In genomic region chr19:54466110-54466480, GRCh38 we compare ENCODE assay signal across 20 cellular contexts. TPM values are rescaled to one million over a fixed set of nuclear protein-coding genes. Genes with fewer than 3 reads are reported as not detected.
A peak's percentile ranks its signal among the peaks of the same experiment; 100 is the strongest.
DNase-seq lines count a peak whose midpoint lies in the region; ATAC-seq and TF ChIP-seq lines count a peak whose summit lies in the region.
"Not testable (repeated sequence)": the region's sequence is repeated elsewhere in the genome, so short reads cannot be mapped to it uniquely, and the experiment has no call there.
"Had no signal": no experiment of that assay in that cellular context is flagged by ENCODE, and none has a peak within 500 bp of the region (broad histone marks: within the 10 kb centered on the region; RNA-seq: fewer than 3 reads in every experiment).

No MANE protein-coding gene starts in this region.

- intact Hi-C loops in activated CD4-positive, alpha-beta T cell treated with anti-CD3 and anti-CD28 coated beads for 36 hours (cut with DNase I, micrococcal nuclease) = loop anchor here in 1 of 2 experiments (10.0 kb wide), 2 partner anchors 699 to 1271 kb away; partner anchors contain the start of genes DNAAF3 and ZNF665
- intact Hi-C loops in lower lobe of right lung (cut with DNase I) = not testable (repeated sequence)

- not testable (repeated sequence) for H2AFZ ChIP-seq in GM23338; neural progenitor cell (replicated peaks)

- peaks cover 11% of the 10 kb centered on the region for H3K4me1 ChIP-seq in GM23338 (ENCODE audit: insufficient read depth)
- peaks cover 52% of the 10 kb centered on the region for H3K4me1 ChIP-seq in lower lobe of right lung
- not testable (repeated sequence) for H3K4me1 ChIP-seq in neural progenitor cell

- H3K4me3 ChIP-seq in GM23338, lower lobe of right lung, neural progenitor cell: not testable (repeated sequence)

- H3K36me3 Mint-ChIP-seq in GM23338 (ENCODE audit: low read depth); activated CD4-positive, alpha-beta T cell treated with anti-CD3 and anti-CD28 coated beads for 36 hours (ENCODE audit: low read depth); brain; neural progenitor cell: not testable (repeated sequence)
- peaks cover 24% of the 10 kb centered on the region for H3K36me3 Mint-ChIP-seq in activated T-helper 17 cell treated with anti-CD3 and anti-CD28 coated beads, Interleukin-2, amount 50 U/mL, for 72 hours (ENCODE audit: low read depth)

- not testable (repeated sequence) for DNase-seq in GM23338 (ENCODE audit: low spot score); activated CD4-positive, alpha-beta T cell treated with anti-CD3 and anti-CD28 coated beads for 36 hours; neural progenitor cell (ENCODE audit: low spot score); stimulated activated naive CD8-positive, alpha-beta T cell treated with anti-CD3 and anti-CD28 coated beads, Interleukin-15, amount 100 ng/mL, for 72 hours
- DNase-seq in lower lobe of right lung = peak; percentile 45

- peak overlapping the region; percentile 58; the same call in 2 of the 3 replicates for H3K4me3 Mint-ChIP-seq in GM23338
- H3K4me3 Mint-ChIP-seq in activated CD4-positive, alpha-beta T cell treated with anti-CD3 and anti-CD28 coated beads for 36 hours = peak overlapping the region; percentile 46
- H3K4me3 Mint-ChIP-seq in activated T-helper 17 cell treated with anti-CD3 and anti-CD28 coated beads, Interleukin-2, amount 50 U/mL, for 72 hours = peak overlapping the region; percentile 62
- peak overlapping the region; percentile 49 to 74 (median 70) for H3K4me3 Mint-ChIP-seq in brain
- H3K4me3 Mint-ChIP-seq in neural progenitor cell = peak overlapping the region; percentile 80
- H3K4me3 Mint-ChIP-seq in stimulated activated naive CD8-positive, alpha-beta T cell treated with anti-CD3 and anti-CD28 coated beads, Interleukin-15, amount 100 ng/mL, for 72 hours = peak overlapping the region; percentile 69 to 70

- H3K4me1 Mint-ChIP-seq in GM23338 (peaks cover 25% of the 10 kb centered on the region), brain (peaks cover 38% of the 10 kb centered on the region), neural progenitor cell (peaks cover 25% of the 10 kb centered on the region)
- H3K4me1 Mint-ChIP-seq in activated CD4-positive, alpha-beta T cell treated with anti-CD3 and anti-CD28 coated beads for 36 hours = peaks cover 23% of the 10 kb centered on the region
- not testable (repeated sequence) for H3K4me1 Mint-ChIP-seq in activated T-helper 17 cell treated with anti-CD3 and anti-CD28 coated beads, Interleukin-2, amount 50 U/mL, for 72 hours
- peaks cover 41% of the 10 kb centered on the region for H3K4me1 Mint-ChIP-seq in stimulated activated naive CD8-positive, alpha-beta T cell treated with anti-CD3 and anti-CD28 coated beads, Interleukin-15, amount 100 ng/mL, for 72 hours

- H3K9me2 ChIP-seq in GM23338 (ENCODE audit: insufficient read depth) = not testable (repeated sequence)

- not testable (repeated sequence) for H3K36me3 ChIP-seq in GM23338 (ENCODE audit: insufficient read depth); neural progenitor cell
- H3K36me3 ChIP-seq in lower lobe of right lung = peaks cover 12% of the 10 kb centered on the region

- not testable (repeated sequence) for H3F3A ChIP-seq in GM23338 (replicated peaks; ENCODE audit: low read depth)
- peaks cover 40% of the 10 kb centered on the region for H3F3A ChIP-seq in neural progenitor cell (ENCODE audit: low read depth)

- H3K9me3 ChIP-seq in lower lobe of right lung; neural progenitor cell (ENCODE audit: low read depth): not testable (repeated sequence)

- POLR2A ChIA-PET in activated CD4-positive, alpha-beta T cell treated with anti-CD3 and anti-CD28 coated beads for 36 hours (lab: Charles Lee) = not testable (repeated sequence)

- not testable (repeated sequence) for ATAC-seq in GM23338; activated CD4-positive, alpha-beta T cell treated with anti-CD3 and anti-CD28 coated beads for 36 hours; activated T-helper 17 cell treated with anti-CD3 and anti-CD28 coated beads, Interleukin-2, amount 50 U/mL, for 72 hours (replicated peaks); lower lobe of right lung; stimulated activated naive CD8-positive, alpha-beta T cell treated with anti-CD3 and anti-CD28 coated beads, Interleukin-15, amount 100 ng/mL, for 72 hours

- H3K9me3 Mint-ChIP-seq in GM23338; activated CD4-positive, alpha-beta T cell treated with anti-CD3 and anti-CD28 coated beads for 36 hours (ENCODE audit: low read depth); activated T-helper 17 cell treated with anti-CD3 and anti-CD28 coated beads, Interleukin-2, amount 50 U/mL, for 72 hours; brain; neural progenitor cell; stimulated activated naive CD8-positive, alpha-beta T cell treated with anti-CD3 and anti-CD28 coated beads, Interleukin-15, amount 100 ng/mL, for 72 hours: not testable (repeated sequence)

- TF ChIP-seq CTCF in GM23338 (conservative IDR thresholded peaks at IDR 0.05; ENCODE audit: low read depth in 2 of 2); brain (conservative IDR thresholded peaks at IDR 0.05); lower lobe of right lung (IDR thresholded peaks at IDR 0.05); neural progenitor cell (IDR thresholded peaks at IDR 0.05): not testable (repeated sequence)

- not testable (repeated sequence) for H3K9ac ChIP-seq in neural progenitor cell

- H3K27ac Mint-ChIP-seq in GM23338; activated CD4-positive, alpha-beta T cell treated with anti-CD3 and anti-CD28 coated beads for 36 hours; neural progenitor cell; stimulated activated naive CD8-positive, alpha-beta T cell treated with anti-CD3 and anti-CD28 coated beads, Interleukin-15, amount 100 ng/mL, for 72 hours: not testable (repeated sequence)
- peak overlapping the region; percentile 74 for H3K27ac Mint-ChIP-seq in activated T-helper 17 cell treated with anti-CD3 and anti-CD28 coated beads, Interleukin-2, amount 50 U/mL, for 72 hours
- H3K27ac Mint-ChIP-seq in brain = peak overlapping the region in 2 of 5 experiments; percentile 30 to 38

- H3K4me2 ChIP-seq in GM23338, neural progenitor cell: not testable (repeated sequence)

- not testable (repeated sequence) for H3K79me2 ChIP-seq in GM23338 (replicated peaks; ENCODE audit: insufficient read depth); neural progenitor cell (ENCODE audit: low read depth)

- peaks cover 35% of the 10 kb centered on the region for H3K27me3 ChIP-seq in GM23338 (ENCODE audit: insufficient read depth)
- peaks cover 22% of the 10 kb centered on the region for H3K27me3 ChIP-seq in lower lobe of right lung (ENCODE audit: low read depth)
- peaks cover 63% of the 10 kb centered on the region for H3K27me3 ChIP-seq in neural progenitor cell

- not testable (repeated sequence) for H4K20me1 ChIP-seq in GM23338 (replicated peaks; ENCODE audit: insufficient read depth)
- peaks cover 17% of the 10 kb centered on the region for H4K20me1 ChIP-seq in neural progenitor cell (ENCODE audit: low read depth)

- H3K27ac ChIP-seq in GM23338 (ENCODE audit: low read depth); lower lobe of right lung; neural progenitor cell: not testable (repeated sequence)

- H3K27me3 Mint-ChIP-seq in GM23338 (ENCODE audit: insufficient read depth, low read depth, poor library complexity) (peaks cover 40% of the 10 kb centered on the region), brain (peaks cover 59% of the 10 kb centered on the region), neural progenitor cell (ENCODE audit: insufficient read depth, low read depth) (peaks cover 25% of the 10 kb centered on the region)
- peaks cover 28% of the 10 kb centered on the region for H3K27me3 Mint-ChIP-seq in activated CD4-positive, alpha-beta T cell treated with anti-CD3 and anti-CD28 coated beads for 36 hours
- peaks cover 26% of the 10 kb centered on the region for H3K27me3 Mint-ChIP-seq in activated T-helper 17 cell treated with anti-CD3 and anti-CD28 coated beads, Interleukin-2, amount 50 U/mL, for 72 hours
- H3K27me3 Mint-ChIP-seq in stimulated activated naive CD8-positive, alpha-beta T cell treated with anti-CD3 and anti-CD28 coated beads, Interleukin-15, amount 100 ng/mL, for 72 hours = peaks cover 36% of the 10 kb centered on the region

- CTCF ChIA-PET in activated CD4-positive, alpha-beta T cell treated with anti-CD3 and anti-CD28 coated beads for 36 hours (lab: Charles Lee) = interaction anchor here (0.7 to 1.1 kb wide), 2 partner anchors 15 to 208 kb away, joined by 3 read pairs; no protein-coding TSS in a partner anchor

RNA-seq across cellular contexts. Expression of gene LENG9, which starts 2.5 kb away (rescaled TPM):
- total RNA-seq in GM23338 (2014; rRNA removed; shearing (Covaris generic)) = 3.3 and 6.4 TPM in 2 replicates
- 0.26 and 0.52 TPM in 2 replicates for polyA plus RNA-seq in GM23338 (2016; fragmentation: Nextera tagmentation; extraction: Ambion mirVana)
- total RNA-seq in activated CD4-positive, alpha-beta T cell treated with anti-CD3 and anti-CD28 coated beads for 36 hours = 1 to 10 TPM; 5.0 to 5.1 TPM
- total RNA-seq in activated T-helper 17 cell treated with anti-CD3 and anti-CD28 coated beads, Interleukin-2, amount 50 U/mL, for 72 hours = 1 to 10 TPM; 3.1 to 4.4 TPM
- 1.5 TPM for polyA plus RNA-seq in brain (ENCODE audit: insufficient read depth, low read depth, low replicate concordance)
- 7.3 TPM for total RNA-seq in lower lobe of right lung
- total RNA-seq in neural progenitor cell (ENCODE audit: low replicate concordance) = 0.79 and 4.0 TPM in 2 replicates

RNA-seq across cellular contexts. Expression of gene CDC42EP5, which starts 7.0 kb away (rescaled TPM):
- total RNA-seq in GM23338 (2014; rRNA removed; shearing (Covaris generic)) = 0.35 and 3.4 TPM in 2 replicates
- polyA plus RNA-seq in GM23338 (2016; fragmentation: Nextera tagmentation; extraction: Ambion mirVana) (1.4 and 2.3 TPM in 2 replicates), brain (ENCODE audit: insufficient read depth, low read depth, low replicate concordance) (1.4 TPM)
- total RNA-seq in activated CD4-positive, alpha-beta T cell treated with anti-CD3 and anti-CD28 coated beads for 36 hours = under 1 TPM in 1 of 2 experiments, not detected in 1; 0.55 TPM
- not detected for total RNA-seq in activated T-helper 17 cell treated with anti-CD3 and anti-CD28 coated beads, Interleukin-2, amount 50 U/mL, for 72 hours
- total RNA-seq in lower lobe of right lung (25.5 TPM), neural progenitor cell (ENCODE audit: low replicate concordance) (1.1 TPM in 1 of 2 replicates, not detected in the other)
- total RNA-seq: activated naive CD4-positive, alpha-beta T cell treated with anti-CD3 and anti-CD28 coated beads, Interleukin-2, amount 50 U/mL, for 72 hours had no signal

RNA-seq across cellular contexts. Expression of gene LENG8, which starts 17.1 kb away (rescaled TPM):
- 45.6 and 74.3 TPM in 2 replicates for total RNA-seq in GM23338 (2014; rRNA removed; shearing (Covaris generic))
- polyA plus RNA-seq in GM23338 (2016; fragmentation: Nextera tagmentation; extraction: Ambion mirVana) (41.2 and 42.1 TPM in 2 replicates), brain (ENCODE audit: insufficient read depth, low read depth, low replicate concordance) (30.9 TPM)
- total RNA-seq in activated CD4-positive, alpha-beta T cell treated with anti-CD3 and anti-CD28 coated beads for 36 hours = 100 to 1,000 TPM; 156 to 221 TPM
- 100 to 1,000 TPM; 153 to 200 TPM for total RNA-seq in activated T-helper 17 cell treated with anti-CD3 and anti-CD28 coated beads, Interleukin-2, amount 50 U/mL, for 72 hours
- total RNA-seq in lower lobe of right lung (183 TPM), neural progenitor cell (ENCODE audit: low replicate concordance) (36.6 and 90.1 TPM in 2 replicates)

RNA-seq across cellular contexts. Expression of gene LAIR2, which starts 36.5 kb away (rescaled TPM):
- not detected in 2 replicates for total RNA-seq in GM23338 (2014; rRNA removed; shearing (Covaris generic))
- polyA plus RNA-seq in GM23338 (2016; fragmentation: Nextera tagmentation; extraction: Ambion mirVana) (not detected in 2 replicates), brain (ENCODE audit: insufficient read depth, low read depth, low replicate concordance) (not detected)
- 1 to 10 TPM; 3.7 to 5.1 TPM for total RNA-seq in activated CD4-positive, alpha-beta T cell treated with anti-CD3 and anti-CD28 coated beads for 36 hours
- total RNA-seq in activated T-helper 17 cell treated with anti-CD3 and anti-CD28 coated beads, Interleukin-2, amount 50 U/mL, for 72 hours = under 1 TPM in 1 of 2 donors, not detected in 1; 0.66 TPM
- total RNA-seq in lower lobe of right lung (0.95 TPM), neural progenitor cell (ENCODE audit: low replicate concordance) (not detected in 2 replicates)
- total RNA-seq: cardiac septum, Daoy, esophagus mucosa, fibroblast of villous mesenchyme, HT1080, osteoblast, PC-3, renal cortical epithelial cell, skeletal muscle tissue had no signal
- polyA plus RNA-seq: aorta, SK-N-SH had no signal

RNA-seq across cellular contexts. Expression of gene TTYH1, which starts 50.8 kb away (rescaled TPM):
- total RNA-seq in GM23338 (2014; rRNA removed; shearing (Covaris generic)) = 31.8 and 40.8 TPM in 2 replicates
- polyA plus RNA-seq in GM23338 (2016; fragmentation: Nextera tagmentation; extraction: Ambion mirVana) (18.2 and 21.5 TPM in 2 replicates), brain (ENCODE audit: insufficient read depth, low read depth, low replicate concordance) (211 TPM)
- under 1 TPM; 0.19 to 0.59 TPM for total RNA-seq in activated CD4-positive, alpha-beta T cell treated with anti-CD3 and anti-CD28 coated beads for 36 hours
- total RNA-seq in activated T-helper 17 cell treated with anti-CD3 and anti-CD28 coated beads, Interleukin-2, amount 50 U/mL, for 72 hours = under 1 TPM in 1 of 2 donors, not detected in 1; 0.40 TPM
- total RNA-seq in lower lobe of right lung (not detected), neural progenitor cell (ENCODE audit: low replicate concordance) (34.2 and 128 TPM in 2 replicates)
- total RNA-seq: Daoy, fibroblast of villous mesenchyme, HT1080, left lung, osteoblast, renal cortical epithelial cell had no signal
